Comparison of ENCODE assay signal across 8 cellular contexts in genomic region chr17:74379495-74380085, GRCh38. TPM values are rescaled to one million over a fixed set of nuclear protein-coding genes. Genes with fewer than 3 reads are reported as not detected.
A peak's percentile ranks its signal among the peaks of the same experiment; 100 is the strongest.
DNase-seq lines count a peak whose midpoint lies in the region; ATAC-seq and TF ChIP-seq lines count a peak whose summit lies in the region.

No MANE protein-coding gene starts in this region.

- H3K27ac ChIP-seq in right lobe of liver: no peak overlapping the region

- H3K4me3 ChIP-seq in right lobe of liver: no peak overlapping the region

- intact Hi-C loops in right lobe of liver (cut with DNase I): loop anchor here (2.0 to 5.0 kb wide), 2 partner anchors 78 to 79 kb away; no protein-coding TSS in a partner anchor

- TF ChIP-seq CTCF in right lobe of liver (IDR thresholded peaks at IDR 0.05): peak; percentile 94 to 98 (median 96)

- no peaks in the 10 kb centered on the region for H3K9me3 ChIP-seq in right lobe of liver

- no peaks in the 10 kb centered on the region for H3K27me3 ChIP-seq in right lobe of liver

- TF ChIP-seq POLR2A in right lobe of liver (IDR thresholded peaks at IDR 0.05): no peak

- H3K36me3 ChIP-seq in right lobe of liver: no peaks in the 10 kb centered on the region

- peaks cover 0 to 12% (median 4%) of the 10 kb centered on the region in 4 donors for H3K4me1 ChIP-seq in right lobe of liver

- ATAC-seq in HG03159 (IDR thresholded peaks at IDR 0.05; ENCODE audit: unreplicated experiment): peak; percentile 75
- peak; percentile 92 to 98 (median 96) for ATAC-seq in right lobe of liver
- no peak for ATAC-seq in HG03354 (IDR thresholded peaks at IDR 0.05; ENCODE audit: poor library complexity, severe bottlenecking, unreplicated experiment)

- DNase-seq in DMS79 treated with DMSO at 0.1 percent for 48 hours (lab: John Stamatoyannopoulos, UW): peak; percentile 71
- peak; percentile 59 to 91 for DNase-seq in NCI-H526 (lab: John Stamatoyannopoulos, UW)
- peak; percentile 89 to 95 for DNase-seq in activated CD4-positive, alpha-beta T cell treated with anti-CD3 and anti-CD28 coated beads, Interleukin-2, amount 50 U/mL, for 24 hours (ENCODE audit: low read depth in 1 of 2, low spot score in 1 of 2)
- DNase-seq in dermis blood vessel endothelial cell: peak; percentile 88
- peak; percentile 93 to 94 (median 94) for DNase-seq in right lobe of liver
- DNase-seq in stimulated activated CD4-positive, alpha-beta T cell treated with anti-CD3 and anti-CD28 coated beads, Interleukin-2, amount 100 ng/mL, for 48 hours: peak; percentile 98 to 99

- WGBS in right lobe of liver (ENCODE audit: insufficient coverage, low coverage, low lambda C conversion rate, missing lambda C conversion rate): 28% methylated on average over 11 of the region's 20 CpGs

RNA-seq across cellular contexts. Expression of gene GPR142, which starts 12.3 kb away (rescaled TPM):
- total RNA-seq in dermis blood vessel endothelial cell (0.09 and 0.68 TPM in 2 replicates), right lobe of liver (under 1 TPM in 1 of 6 experiments, not detected in 5; 0.24 TPM)

RNA-seq across cellular contexts. Expression of gene BTBD17, which starts 17.9 kb away (rescaled TPM):
- total RNA-seq in dermis blood vessel endothelial cell (0.17 TPM in 1 of 2 replicates, not detected in the other), right lobe of liver (not detected)

RNA-seq across cellular contexts. Expression of gene GPRC5C, which starts 52.3 kb away (rescaled TPM):
- 1.8 and 2.0 TPM in 2 replicates for total RNA-seq in dermis blood vessel endothelial cell
- 100 to 1,000 TPM; 120 to 215 (median 131) TPM for total RNA-seq in right lobe of liver

RNA-seq across cellular contexts. Expression of gene KIF19, which starts 53.6 kb away (rescaled TPM):
- total RNA-seq in dermis blood vessel endothelial cell (6.4 and 16.3 TPM in 2 replicates), right lobe of liver (1 to 10 TPM in 1 of 6 experiments, under 1 TPM in 5; 0.31 to 1.1 (median 0.64) TPM)

Comparison
In these comparisons a context has a peak if more than half of its experiments do, and no peak if none do; other contexts are left out.
1. RNA of gene GPRC5C, which starts 52.3 kb away (total RNA-seq): 120 to 215 TPM in right lobe of liver; 1.8 to 2.0 TPM in dermis blood vessel endothelial cell; every median in the first group is over 10 times any median in the second.
2. Peak in every context shown above with its lines, with median percentiles within 50 percentile points of each other: DNase-seq.